In genomic region chr3:186570096-186570940, GRCh38 we compare ENCODE assay signal across 8 cellular contexts. TPM values are rescaled to one million over a fixed set of nuclear protein-coding genes. Genes with fewer than 3 reads are reported as not detected.
DNase-seq lines count a peak whose midpoint lies in the region; ATAC-seq and TF ChIP-seq lines count a peak whose summit lies in the region.

Gene DNAJB11 (plus strand): TSS chr3:186570720. CDS start chr3:186570898, 178 bp downstream.

- H3K36me3 ChIP-seq in suprapubic skin, result peaks cover 16% of the 10 kb centered on the region

- WGBS in suprapubic skin, result 1% methylated on average over 40 of the region's 59 CpGs

- H3K27ac ChIP-seq in suprapubic skin, result peak within 1 kb of the TSS; percentile 93

- ATAC-seq in HG02610 (IDR thresholded peaks at IDR 0.05; ENCODE audit: unreplicated experiment), result peak; percentile 89
- ATAC-seq in activated naive CD4-positive, alpha-beta T cell treated with anti-CD3 and anti-CD28 coated beads, Interleukin-2, amount 50 U/mL, for 72 hours, result peak; percentile 86 to 93

- DNase-seq in NCI-H1092 treated with DMSO at 0.1 percent for 48 hours (lab: John Stamatoyannopoulos, UW) (peak; percentile 99), SKM-1 (lab: John Stamatoyannopoulos, UW; ENCODE audit: unreplicated experiment) (peak; percentile 99), globus pallidus (ENCODE audit: low spot score) (peak; percentile 100), nucleus accumbens (lab: John Stamatoyannopoulos, UW) (peak; percentile 78 to 100 (median 99)), suprapubic skin (ENCODE audit: low spot score in 2 of 2) (peak; percentile 99 to 100)
- DNase-seq in activated naive CD4-positive, alpha-beta T cell treated with anti-CD3 and anti-CD28 coated beads, Interleukin-2, amount 50 U/mL, for 72 hours (ENCODE audit: low spot score in 2 of 2), result peak; percentile 92 to 99

- H3K27me3 ChIP-seq in suprapubic skin, result no peaks in the 10 kb centered on the region

- H3K36me3 Mint-ChIP-seq in activated naive CD4-positive, alpha-beta T cell treated with anti-CD3 and anti-CD28 coated beads, Interleukin-2, amount 50 U/mL, for 72 hours, result peaks cover 14 to 25% of the 10 kb centered on the region in 2 donors

- H3K27ac Mint-ChIP-seq in activated naive CD4-positive, alpha-beta T cell treated with anti-CD3 and anti-CD28 coated beads, Interleukin-2, amount 50 U/mL, for 72 hours, result peak within 1 kb of the TSS; percentile 93 to 99

- peak in 1 of 2 donors; percentile 76 for TF ChIP-seq POLR2A in suprapubic skin (IDR thresholded peaks at IDR 0.05)

- TF ChIP-seq CTCF in suprapubic skin (IDR thresholded peaks at IDR 0.05), result no peak

- H3K9me3 Mint-ChIP-seq in activated naive CD4-positive, alpha-beta T cell treated with anti-CD3 and anti-CD28 coated beads, Interleukin-2, amount 50 U/mL, for 72 hours, result no peaks in the 10 kb centered on the region

- peaks cover 45% of the 10 kb centered on the region for H3K4me1 ChIP-seq in suprapubic skin

- TF ChIP-seq EP300 in suprapubic skin (IDR thresholded peaks at IDR 0.05), result no peak

- H3K4me3 ChIP-seq in GM08714 (ENCODE audit: low read length), result peak within 1 kb of the TSS; percentile 97
- peak within 1 kb of the TSS; percentile 95 for H3K4me3 ChIP-seq in suprapubic skin

- no peaks in the 10 kb centered on the region for H3K9me3 ChIP-seq in suprapubic skin

RNA-seq across cellular contexts. Expression of gene DNAJB11, which starts in this region (rescaled TPM):
- 10 to 100 TPM; 30.3 to 44.8 TPM for total RNA-seq in activated naive CD4-positive, alpha-beta T cell treated with anti-CD3 and anti-CD28 coated beads, Interleukin-2, amount 50 U/mL, for 72 hours
- total RNA-seq in suprapubic skin, result 10 to 100 TPM; 30.3 to 35.9 (median 30.9) TPM

Comparison
In these comparisons a context has a peak if more than half of its experiments do, and no peak if none do; other contexts are left out.
1. Peak in every context shown above with its lines: DNase-seq, ATAC-seq, H3K4me3 ChIP-seq and H3K27ac ChIP-seq.